In genomic region chr5:108521841-108522506, GRCh38 we compare ENCODE assay signal across 8 cellular contexts.
DNase-seq lines count a peak whose midpoint lies in the region; ATAC-seq, FAIRE-seq and TF ChIP-seq lines count a peak whose summit lies in the region.

No MANE protein-coding gene starts in this region.

- no peak overlapping the region for H3K9ac ChIP-seq in endodermal cell (ENCODE audit: extremely low read depth, low read length, poor library complexity, severe bottlenecking)

- H3K9me3 Mint-ChIP-seq in endodermal cell = peaks cover 20% of the 10 kb centered on the region

- DNase-seq in NOMO-1 (lab: John Stamatoyannopoulos, UW; ENCODE audit: unreplicated experiment in 2 of 2) = peak; percentile 28 to 64
- no peak for DNase-seq in NOMO-1 treated with dmso at 0.1 percent for 144 hours (lab: John Stamatoyannopoulos, UW; ENCODE audit: unreplicated experiment)
- DNase-seq in HTR-8/SVneo (ENCODE audit: insufficient read length, low spot score) = peak; percentile 42
- DNase-seq in RCC 7860 (ENCODE audit: low spot score) = peak; percentile 31
- DNase-seq in endodermal cell = peak; percentile 65
- peak in 1 of 3 donors; percentile 74 for DNase-seq in mucosa of descending colon
- no peak for DNase-seq in NCI-H128 (lab: John Stamatoyannopoulos, UW; ENCODE audit: unreplicated experiment)

- WGBS in endodermal cell (ENCODE audit: insufficient coverage in 1 of 2, insufficient read length in 1 of 2), 2 experiments = 24 to 40% methylated on average over 1 to 4 of the region's 4 CpGs

- H3K4me1 ChIP-seq in endodermal cell (ENCODE audit: control insufficient read depth, insufficient read depth, low read length) = peaks cover 2% of the 10 kb centered on the region
- no peaks in the 10 kb centered on the region for H3K4me1 ChIP-seq in mucosa of descending colon (ENCODE audit: low read depth)

- FAIRE-seq in HTR-8/SVneo (lab: Jason Lieb, UNC) (no peak), RCC 7860 (lab: Jason Lieb, UNC) (peak; percentile 33)

- no peaks in the 10 kb centered on the region for H3K27me3 ChIP-seq in endodermal cell (ENCODE audit: control insufficient read depth, insufficient read depth, low read length, poor library complexity, severe bottlenecking)

- H3K9me3 ChIP-seq in endodermal cell (ENCODE audit: control insufficient read depth, low read length) = peaks cover 13% of the 10 kb centered on the region
- peaks cover 11% of the 10 kb centered on the region for H3K9me3 ChIP-seq in mucosa of descending colon

- no peak overlapping the region for H3K27ac ChIP-seq in endodermal cell (ENCODE audit: low read depth, low read length)

- peaks cover 7% of the 10 kb centered on the region for H3K36me3 Mint-ChIP-seq in endodermal cell (ENCODE audit: low read depth)

- H3K4me3 Mint-ChIP-seq in endodermal cell = no peak overlapping the region

- peaks cover 26% of the 10 kb centered on the region for H3K4me1 Mint-ChIP-seq in endodermal cell

- ATAC-seq in GM21576 (IDR thresholded peaks at IDR 0.05; ENCODE audit: unreplicated experiment) = peak; percentile 35
- ATAC-seq in mucosa of descending colon = peak; percentile 90

- H3K4me3 ChIP-seq in endodermal cell (ENCODE audit: low read length) = no peak overlapping the region
- no peak overlapping the region for H3K4me3 ChIP-seq in mucosa of descending colon

- intact Hi-C loops in mucosa of descending colon (cut with DNase I, micrococcal nuclease) = no loop called here

- peak; percentile 90 for TF ChIP-seq CTCF in endodermal cell (conservative IDR thresholded peaks at IDR 0.05)
- TF ChIP-seq CTCF in mucosa of descending colon (IDR thresholded peaks at IDR 0.05) = peak; percentile 25

- no peaks in the 10 kb centered on the region for H3K36me3 ChIP-seq in endodermal cell (ENCODE audit: control insufficient read depth, insufficient read depth, low read length)
- H3K36me3 ChIP-seq in mucosa of descending colon (ENCODE audit: low read depth) = no peaks in the 10 kb centered on the region

- no peak overlapping the region for H3K27ac Mint-ChIP-seq in endodermal cell

- H3K27me3 Mint-ChIP-seq in endodermal cell (ENCODE audit: insufficient read depth) = peaks cover 5% of the 10 kb centered on the region

Comparison
In these comparisons a context has a peak if more than half of its experiments do, and no peak if none do; other contexts are left out.
1. DNase-seq: peak in NOMO-1 (2 of 2), HTR-8/SVneo (single experiment), RCC 7860 (single experiment) and endodermal cell (single experiment); none in NOMO-1 treated with dmso at 0.1 percent for 144 hours (single experiment) and NCI-H128 (single experiment).